14 cellular contexts compared by ENCODE assay signal in genomic region chr7:84060000-84060399, GRCh38.
DNase-seq lines count a peak whose midpoint lies in the region; ATAC-seq and TF ChIP-seq lines count a peak whose summit lies in the region.
"Had no signal": no experiment of that assay in that cellular context is flagged by ENCODE, and none has a peak within 500 bp of the region (broad histone marks: within the 10 kb centered on the region; RNA-seq: fewer than 3 reads in every experiment).

No MANE protein-coding gene starts in this region.

- peaks cover 39% of the 10 kb centered on the region for H3K4me1 Mint-ChIP-seq in MCF 10A (ENCODE audit: insufficient read depth, unreplicated experiment)
- H3K4me1 Mint-ChIP-seq: CD8-positive, alpha-beta memory T cell had no signal

- H3K27ac ChIP-seq in breast epithelium (no peak overlapping the region), RWPE2 (ENCODE audit: poor library complexity, severe bottlenecking) (peak overlapping the region; percentile 99), epithelial cell of prostate (peak overlapping the region; percentile 98)
- H3K27ac ChIP-seq: BLaER1 treated with 17β-estradiol and CSF1 and Interleukin-3, amounts not matched to agents 10 nM and 100 nM had no signal

- H3K36me3 ChIP-seq in breast epithelium (no peaks in the 10 kb centered on the region), RWPE2 (ENCODE audit: low read depth) (no peaks in the 10 kb centered on the region)
- H3K36me3 ChIP-seq: BLaER1 treated with 17β-estradiol and CSF1 and Interleukin-3, amounts not matched to agents 10 nM and 100 nM had no signal

- H3K27me3 ChIP-seq in breast epithelium (no peaks in the 10 kb centered on the region), RWPE2 (ENCODE audit: insufficient read depth, poor library complexity, severe bottlenecking) (no peaks in the 10 kb centered on the region)
- H3K27me3 ChIP-seq: BLaER1 treated with 17β-estradiol and CSF1 and Interleukin-3, amounts not matched to agents 10 nM and 100 nM had no signal

- H3K4me3 Mint-ChIP-seq in MCF 10A (ENCODE audit: unreplicated experiment): no peak overlapping the region
- H3K4me3 Mint-ChIP-seq: CD8-positive, alpha-beta memory T cell had no signal

- H3K4me3 ChIP-seq in breast epithelium: no peak overlapping the region
- H3K4me3 ChIP-seq in RWPE2 (ENCODE audit: severe bottlenecking): no peak overlapping the region
- H3K4me3 ChIP-seq: BLaER1 treated with 17β-estradiol and CSF1 and Interleukin-3, amounts not matched to agents 10 nM and 100 nM had no signal

- H3K27me3 Mint-ChIP-seq in MCF 10A (ENCODE audit: insufficient read depth, unreplicated experiment): no peaks in the 10 kb centered on the region
- H3K27me3 Mint-ChIP-seq: CD8-positive, alpha-beta memory T cell had no signal

- intact Hi-C loops in MCF 10A (cut with micrococcal nuclease): no loop called here
- intact Hi-C loops in breast epithelium (cut with DNase I; ENCODE audit: low total_unique reads): no loop called here

- H3K27ac Mint-ChIP-seq in MCF 10A (ENCODE audit: low read depth, unreplicated experiment): peak overlapping the region; percentile 36
- H3K27ac Mint-ChIP-seq: CD8-positive, alpha-beta memory T cell had no signal

- POLR2A ChIA-PET in MCF 10A (lab: Yijun Ruan, JAX): interaction anchor here (0.6 to 1.2 kb wide), 3 partner anchors 13 to 469 kb away, joined by 3 to 4 read pairs (median 3); no protein-coding TSS in a partner anchor

- TF ChIP-seq CTCF in MCF 10A (IDR thresholded peaks at IDR 0.05; ENCODE audit: unreplicated experiment) (no peak), breast epithelium (IDR thresholded peaks at IDR 0.05) (no peak), RWPE2 (IDR thresholded peaks at IDR 0.05; ENCODE audit: poor library complexity, severe bottlenecking) (no peak)

- CTCF ChIA-PET in MCF 10A (lab: Yijun Ruan, JAX): no interaction called here

- DNase-seq in MCF 10A (ENCODE audit: unreplicated experiment) (no peak), breast epithelium (ENCODE audit: low spot score in 2 of 2) (no peak), RWPE2 (ENCODE audit: low spot score) (no peak), epithelial cell of prostate (ENCODE audit: low read depth, low spot score) (no peak), NCI-H774 (lab: John Stamatoyannopoulos, UW) (no peak), GOT3 (lab: John Stamatoyannopoulos, UW) (no peak), ecto neural progenitor cell (ENCODE audit: low spot score) (no peak)
- DNase-seq: CD8-positive, alpha-beta memory T cell; DMS79 treated with DMSO at 0.1 percent for 48 hours; NCI-H1048; NCI-H1436 treated with DMSO at 0.1 percent for 48 hours; NCI-H2029 treated with DMSO at 0.1 percent for 48 hours; NCI-H82 had no signal

- H3K4me1 ChIP-seq in breast epithelium (no peaks in the 10 kb centered on the region), RWPE2 (ENCODE audit: insufficient read depth, poor library complexity, severe bottlenecking) (peaks cover 66% of the 10 kb centered on the region)

- H3K9me3 ChIP-seq in breast epithelium (peaks cover 0 to 3% of the 10 kb centered on the region in 2 donors), RWPE2 (ENCODE audit: severe bottlenecking) (no peaks in the 10 kb centered on the region)
- H3K9me3 ChIP-seq: BLaER1 treated with 17β-estradiol and CSF1 and Interleukin-3, amounts not matched to agents 10 nM and 100 nM had no signal

- TF ChIP-seq POLR2A in breast epithelium (IDR thresholded peaks at IDR 0.05): no peak

- no peak for ATAC-seq in RWPE2 (ENCODE audit: low read depth)

- H3K36me3 Mint-ChIP-seq in MCF 10A (ENCODE audit: insufficient read depth, unreplicated experiment): no peaks in the 10 kb centered on the region
- H3K36me3 Mint-ChIP-seq: CD8-positive, alpha-beta memory T cell had no signal

- BruUV-seq in MCF 10A (replicated peaks; lab: Mats Ljungman, UMichigan): no TSS peak

- H3K9me3 Mint-ChIP-seq in MCF 10A (ENCODE audit: unreplicated experiment): no peaks in the 10 kb centered on the region

Comparison
In these comparisons a context has a peak if more than half of its experiments do, and no peak if none do; other contexts are left out.
1. H3K27ac ChIP-seq: peak in RWPE2 (single experiment) and epithelial cell of prostate (single experiment); none in breast epithelium (0 of 2).